17 cellular contexts compared by ENCODE assay signal in genomic region chr18:446941-447560, GRCh38. TPM values are rescaled to one million over a fixed set of nuclear protein-coding genes. Genes with fewer than 3 reads are reported as not detected.
A peak's percentile ranks its signal among the peaks of the same experiment; 100 is the strongest.
DNase-seq lines count a peak whose midpoint lies in the region; ATAC-seq, FAIRE-seq and TF ChIP-seq lines count a peak whose summit lies in the region.
"Had no signal": no experiment of that assay in that cellular context is flagged by ENCODE, and none has a peak within 500 bp of the region (broad histone marks: within the 10 kb centered on the region; RNA-seq: fewer than 3 reads in every experiment).

No MANE protein-coding gene starts in this region.

- intact Hi-C loops in right lobe of liver (cut with DNase I) (no loop called here), HepG2 (cut with micrococcal nuclease; ENCODE audit: unreplicated experiment) (no loop called here), endothelial cell of umbilical vein (cut with micrococcal nuclease) (no loop called here), lower lobe of right lung (cut with DNase I) (no loop called here), Calu3 (cut with micrococcal nuclease; ENCODE audit: unreplicated experiment) (no loop called here)

- CTCF ChIA-PET in HepG2 (lab: Yijun Ruan, JAX; ENCODE audit: low intra/inter-chr PET ratio, low total read pairs) (no interaction called here), endothelial cell of umbilical vein (lab: Charles Lee) (no interaction called here), Calu3 (lab: Charles Lee) (interaction anchor here (1.2 kb wide), 1 partner anchor 9 kb away, joined by 3 read pairs; no protein-coding TSS in a partner anchor)

- TF ChIP-seq CTCF in right lobe of liver (IDR thresholded peaks at IDR 0.05) (no peak), HepG2 (CRISPR knock-in tag; IDR thresholded peaks at IDR 0.05) (no peak), endothelial cell of umbilical vein (IDR thresholded peaks at IDR 0.05; ENCODE audit: extremely low read depth in 1 of 2, insufficient read depth in 1 of 2, low read depth in 1 of 2, low read length in 2 of 2) (no peak), lower lobe of right lung (IDR thresholded peaks at IDR 0.05) (no peak), Calu3 (IDR thresholded peaks at IDR 0.05; ENCODE audit: unreplicated experiment) (no peak)

- H3K4me2 ChIP-seq in HepG2 (ENCODE audit: low read depth, low read length) (no peak overlapping the region), endothelial cell of umbilical vein (ENCODE audit: insufficient read depth, low read length) (no peak overlapping the region)

- H3K36me3 ChIP-seq in right lobe of liver (no peaks in the 10 kb centered on the region), HepG2 (replicated peaks in 1 of 2; ENCODE audit: control insufficient read depth in 1 of 2, insufficient read depth in 2 of 2, low read length in 2 of 2) (no peaks in the 10 kb centered on the region), endothelial cell of umbilical vein (ENCODE audit: control insufficient read depth in 2 of 2, extremely low read depth in 1 of 2, insufficient read depth in 2 of 2, low read length in 2 of 2) (peaks cover 0 to 2% of the 10 kb centered on the region in 2 experiments), lower lobe of right lung (no peaks in the 10 kb centered on the region)

- no peak for TF ChIP-seq EP300 in HepG2 (IDR thresholded peaks at IDR 0.05; ENCODE audit: low read depth in 2 of 2, low read length in 2 of 2)
- no peak for TF ChIP-seq EP300 in HepG2 (CRISPR knock-in tag; IDR thresholded peaks at IDR 0.05; ENCODE audit: borderline replicate concordance)

- dilution Hi-C loops in endothelial cell of umbilical vein (cut with MboI; ENCODE audit: extremely low pct_ligation_motif_present, low sequenced_read_pairs) = no loop called here

- H3K27me3 ChIP-seq in right lobe of liver (no peaks in the 10 kb centered on the region), HepG2 (ENCODE audit: control insufficient read depth in 1 of 2, insufficient read depth in 2 of 2, low read length in 2 of 2) (no peaks in the 10 kb centered on the region), endothelial cell of umbilical vein (ENCODE audit: control insufficient read depth in 2 of 2, insufficient read depth in 2 of 2, low read length in 2 of 2) (no peaks in the 10 kb centered on the region), lower lobe of right lung (ENCODE audit: low read depth) (no peaks in the 10 kb centered on the region)

- DNase-seq in right lobe of liver = no peak
- DNase-seq in HepG2 (ENCODE audit: low spot score) = no peak
- DNase-seq in endothelial cell of umbilical vein (ENCODE audit: low read depth, low spot score) = peak; percentile 56
- no peak for DNase-seq in lower lobe of right lung
- no peak for DNase-seq in effector memory CD8-positive, alpha-beta T cell
- DNase-seq in NCI-H1105 (lab: John Stamatoyannopoulos, UW) = no peak
- no peak for DNase-seq in Calu3
- no peak for DNase-seq in LoVo (ENCODE audit: low spot score)
- DNase-seq: ACHN; activated CD8-positive, alpha-beta memory T cell treated with anti-CD3 and anti-CD28 coated beads, Interleukin-2, amount 50 U/mL, for 4 hours; central memory CD4-positive, alpha-beta T cell; NCI-H187 treated with DMSO at 0.1 percent for 48 hours; NCI-H526; RPMI8226; stimulated activated CD4-positive, alpha-beta T cell treated with anti-CD3 and anti-CD28 coated beads, Interleukin-2, amount 100 ng/mL, for 24 hours; T-helper 17 cell had no signal

- H3K79me2 ChIP-seq in HepG2 (ENCODE audit: insufficient read depth, low read length) = no peaks in the 10 kb centered on the region
- no peaks in the 10 kb centered on the region for H3K79me2 ChIP-seq in endothelial cell of umbilical vein (ENCODE audit: control insufficient read depth, insufficient read depth, low read length)

- H3K9ac ChIP-seq in HepG2 (ENCODE audit: insufficient read depth, low read depth, low read length) = no peak overlapping the region
- H3K9ac ChIP-seq in endothelial cell of umbilical vein (replicated peaks; ENCODE audit: extremely low read depth, insufficient read depth, low read length) = no peak overlapping the region

- no peak overlapping the region for H3K4me3 Mint-ChIP-seq in effector memory CD8-positive, alpha-beta T cell
- H3K4me3 Mint-ChIP-seq in Calu3 (ENCODE audit: low read depth, unreplicated experiment) = no peak overlapping the region
- H3K4me3 Mint-ChIP-seq: activated naive CD4-positive, alpha-beta T cell treated with anti-CD3 and anti-CD28 coated beads, Interleukin-2, amount 50 U/mL, for 24 hours; T-helper 17 cell had no signal

- H2AFZ ChIP-seq in HepG2 (ENCODE audit: low read length) (no peak overlapping the region), endothelial cell of umbilical vein (ENCODE audit: low read depth, low read length) (peak overlapping the region; percentile 46)

- no peak for TF ChIP-seq RAD21 in HepG2 (CRISPR knock-in tag; IDR thresholded peaks at IDR 0.05)

- H3K9me3 ChIP-seq in right lobe of liver (no peaks in the 10 kb centered on the region), HepG2 (ENCODE audit: low read length) (no peaks in the 10 kb centered on the region; the same call in 1 of the 2 replicates), endothelial cell of umbilical vein (replicated peaks; ENCODE audit: control insufficient read depth, insufficient read depth, low read length) (no peaks in the 10 kb centered on the region), lower lobe of right lung (peaks cover 7% of the 10 kb centered on the region)

- H3K4me3 ChIP-seq in right lobe of liver (no peak overlapping the region), HepG2 (replicated peaks in 1 of 3; ENCODE audit: insufficient read depth in 1 of 3, low read depth in 2 of 3, low read length in 3 of 3) (no peak overlapping the region), endothelial cell of umbilical vein (replicated peaks in 1 of 3; ENCODE audit: insufficient read depth in 1 of 3, low read depth in 1 of 3, low read length in 3 of 3) (no peak overlapping the region), lower lobe of right lung (no peak overlapping the region)

- POLR2A ChIA-PET in HepG2 (lab: Yijun Ruan, JAX) = no interaction called here
- POLR2A ChIA-PET in endothelial cell of umbilical vein (lab: Charles Lee) = no interaction called here

- in situ Hi-C loops in HepG2 (cut with HindIII; ENCODE audit: extremely low pct_ligation_motif_present, low pct_unique_long_range_greater_than_20kb) = no loop called here

- H3K27ac Mint-ChIP-seq in effector memory CD8-positive, alpha-beta T cell = no peak overlapping the region
- no peak overlapping the region for H3K27ac Mint-ChIP-seq in Calu3 (ENCODE audit: unreplicated experiment)
- H3K27ac Mint-ChIP-seq: activated naive CD4-positive, alpha-beta T cell treated with anti-CD3 and anti-CD28 coated beads, Interleukin-2, amount 50 U/mL, for 24 hours; T-helper 17 cell had no signal

- no TSS peak for BruUV-seq in HepG2 (replicated peaks; lab: Mats Ljungman, UMichigan)
- no TSS peak for BruUV-seq in endothelial cell of umbilical vein (replicated peaks; lab: Mats Ljungman, UMichigan)
- BruUV-seq in Calu3 (replicated peaks; lab: Mats Ljungman, UMichigan) = no TSS peak

- H4K20me1 ChIP-seq in HepG2 (ENCODE audit: insufficient read depth, low read length) (no peaks in the 10 kb centered on the region), endothelial cell of umbilical vein (replicated peaks; ENCODE audit: control insufficient read depth, extremely low read depth, insufficient read depth, low read length) (no peaks in the 10 kb centered on the region)

- TF ChIP-seq POLR2A in right lobe of liver (IDR thresholded peaks at IDR 0.05) (no peak), HepG2 (IDR thresholded peaks at IDR 0.05; ENCODE audit: insufficient read depth in 1 of 2, low read depth in 2 of 2, low read length in 2 of 2) (no peak), endothelial cell of umbilical vein (IDR thresholded peaks at IDR 0.05; ENCODE audit: low read depth, low read length) (no peak)

- WGBS in right lobe of liver (ENCODE audit: insufficient coverage, low coverage, low lambda C conversion rate, missing lambda C conversion rate) = 44% methylated on average over 4 of the region's 5 CpGs
- 44% methylated on average over 3 of the region's 5 CpGs for WGBS in HepG2 (ENCODE audit: low lambda C conversion rate)

- ATAC-seq in right lobe of liver (peak; percentile 49 to 74 (median 56)), HepG2 (no peak), lower lobe of right lung (peak; percentile 35 to 55)
- ATAC-seq in effector memory CD8-positive, alpha-beta T cell (replicated peaks) = no peak
- ATAC-seq: T-helper 17 cell had no signal

- no peak for FAIRE-seq in HepG2 (lab: Jason Lieb, UNC)
- peak; percentile 26 for FAIRE-seq in endothelial cell of umbilical vein (lab: Jason Lieb, UNC)

- peaks cover 14 to 16% of the 10 kb centered on the region in 2 donors for H3K27me3 Mint-ChIP-seq in effector memory CD8-positive, alpha-beta T cell
- H3K27me3 Mint-ChIP-seq in Calu3 (ENCODE audit: unreplicated experiment) = peaks cover 12% of the 10 kb centered on the region

- H3K36me3 Mint-ChIP-seq in effector memory CD8-positive, alpha-beta T cell (ENCODE audit: insufficient read depth) = no peaks in the 10 kb centered on the region
- H3K36me3 Mint-ChIP-seq in Calu3 (ENCODE audit: insufficient read depth, unreplicated experiment) = no peaks in the 10 kb centered on the region
- H3K36me3 Mint-ChIP-seq: activated naive CD4-positive, alpha-beta T cell treated with anti-CD3 and anti-CD28 coated beads, Interleukin-2, amount 50 U/mL, for 24 hours had no signal

- peaks cover 0 to 8% of the 10 kb centered on the region in 2 donors for H3K9me3 Mint-ChIP-seq in effector memory CD8-positive, alpha-beta T cell
- H3K9me3 Mint-ChIP-seq in Calu3 (ENCODE audit: low read depth, unreplicated experiment) = peaks cover 7% of the 10 kb centered on the region

- no peaks in the 10 kb centered on the region for H3K4me1 Mint-ChIP-seq in effector memory CD8-positive, alpha-beta T cell (ENCODE audit: low read depth in 2 of 2)
- no peaks in the 10 kb centered on the region for H3K4me1 Mint-ChIP-seq in Calu3 (ENCODE audit: low read depth, unreplicated experiment)
- H3K4me1 Mint-ChIP-seq: activated naive CD4-positive, alpha-beta T cell treated with anti-CD3 and anti-CD28 coated beads, Interleukin-2, amount 50 U/mL, for 24 hours; T-helper 17 cell had no signal

- H3K4me1 ChIP-seq in right lobe of liver = no peaks in the 10 kb centered on the region
- peaks cover 7% of the 10 kb centered on the region for H3K4me1 ChIP-seq in HepG2 (ENCODE audit: insufficient read depth, low read length)
- peaks cover 5% of the 10 kb centered on the region for H3K4me1 ChIP-seq in endothelial cell of umbilical vein (ENCODE audit: control insufficient read depth, extremely low read depth, insufficient read depth, low read length)
- peaks cover 25% of the 10 kb centered on the region for H3K4me1 ChIP-seq in lower lobe of right lung

- H3K27ac ChIP-seq in right lobe of liver = no peak overlapping the region
- no peak overlapping the region for H3K27ac ChIP-seq in HepG2 (ENCODE audit: extremely low read length, insufficient read depth, low read length)
- H3K27ac ChIP-seq in endothelial cell of umbilical vein (ENCODE audit: insufficient read depth, low read depth, low read length) = no peak overlapping the region
- H3K27ac ChIP-seq in lower lobe of right lung = no peak overlapping the region

- no peaks in the 10 kb centered on the region for H3K9me1 ChIP-seq in endothelial cell of umbilical vein (replicated peaks; ENCODE audit: control insufficient read depth, extremely low read depth, insufficient read depth, low read length)

RNA-seq across cellular contexts. Expression of gene COLEC12, which starts 53.5 kb away (rescaled TPM):
- total RNA-seq in right lobe of liver (under 1 TPM in 5 of 6 experiments, not detected in 1; 0.12 to 1.00 (median 0.37) TPM), HepG2 (2016; rRNA removed; fragmentation: Illumina TruSeq; extraction: Trizol) (0.02 TPM in 1 of 2 replicates, not detected in the other), endothelial cell of umbilical vein (13.8 and 17.1 TPM in 2 replicates), lower lobe of right lung (79.2 TPM), Calu3 (2022) (not detected in 2 replicates)
- total RNA-seq in HepG2 (2016; cell fraction: cytosol; rRNA removed; fragmentation: Illumina TruSeq; extraction: Trizol; ENCODE audit: low read depth) = not detected in 2 replicates
- total RNA-seq in HepG2 (2016; cell fraction: insoluble cytoplasmic fraction; rRNA removed; fragmentation: Illumina TruSeq; extraction: Trizol) = 0.02 TPM in 1 of 2 replicates, not detected in the other
- not detected in 2 replicates for total RNA-seq in HepG2 (2016; cell fraction: membrane; rRNA removed; fragmentation: Illumina TruSeq; extraction: Trizol)
- total RNA-seq in HepG2 (2016; cell fraction: nucleus; rRNA removed; fragmentation: Illumina TruSeq; extraction: Trizol) = 0.06 TPM in 1 of 2 replicates, not detected in the other
- polyA plus RNA-seq in HepG2 (2011; rRNA removed) (0.11 and 0.21 TPM in 2 replicates), endothelial cell of umbilical vein (7.6 and 8.0 TPM in 2 replicates)
- polyA plus RNA-seq in HepG2 (2011; cell fraction: cytosol; rRNA removed) = 0.09 and 0.13 TPM in 2 replicates
- 0.14 TPM in 2 replicates for polyA plus RNA-seq in HepG2 (2011; cell fraction: nucleus; rRNA removed)
- polyA plus RNA-seq in HepG2 (2012) = 0.80 and 1.8 TPM in 2 replicates
- polyA plus RNA-seq in HepG2 (2016; cell fraction: cytosol; fragmentation: Illumina TruSeq; extraction: Trizol; ENCODE audit: low read depth) = 0.02 TPM in 1 of 2 replicates, not detected in the other
- polyA plus RNA-seq in HepG2 (2016; cell fraction: insoluble cytoplasmic fraction; fragmentation: Illumina TruSeq; extraction: Trizol; ENCODE audit: low read depth) = not detected in 2 replicates
- polyA plus RNA-seq in HepG2 (2016; cell fraction: membrane; fragmentation: Illumina TruSeq; extraction: Trizol; ENCODE audit: low read depth) = not detected in 2 replicates
- polyA plus RNA-seq in HepG2 (2016; cell fraction: nucleus; fragmentation: Illumina TruSeq; extraction: Trizol; ENCODE audit: insufficient read depth, low read depth) = 0.09 TPM in 1 of 2 replicates, not detected in the other
- polyA minus RNA-seq in HepG2 (2011; rRNA and poly(A)+ RNA removed; ENCODE audit: low replicate concordance) = 0.04 TPM in 1 of 2 replicates, not detected in the other
- polyA minus RNA-seq in HepG2 (2011; cell fraction: cytosol; rRNA and poly(A)+ RNA removed) = 0.10 TPM in 1 of 2 replicates, not detected in the other
- polyA minus RNA-seq in HepG2 (2011; cell fraction: nucleus; rRNA and poly(A)+ RNA removed) = 0.13 and 0.25 TPM in 2 replicates
- polyA plus RNA-seq in endothelial cell of umbilical vein (2011; cell fraction: cytosol; rRNA removed) = 6.0 and 7.4 TPM in 2 replicates
- 8.7 and 11.4 TPM in 2 replicates for polyA plus RNA-seq in endothelial cell of umbilical vein (2011; cell fraction: nucleus; rRNA removed)
- polyA plus RNA-seq in endothelial cell of umbilical vein (2012) = 6.0 and 8.4 TPM in 2 replicates
- 6.6 and 8.5 TPM in 2 replicates for polyA minus RNA-seq in endothelial cell of umbilical vein
- not detected for polyA minus RNA-seq in endothelial cell of umbilical vein (2011; cell fraction: cytosol; rRNA and poly(A)+ RNA removed)
- polyA minus RNA-seq in endothelial cell of umbilical vein (2011; cell fraction: nucleus; rRNA and poly(A)+ RNA removed) = 6.1 and 7.1 TPM in 2 replicates
- total RNA-seq: T-helper 17 cell had no signal

Comparison
In these comparisons a context has a peak if more than half of its experiments do, and no peak if none do; other contexts are left out.
1. ATAC-seq: peak in right lobe of liver (4 of 4) and lower lobe of right lung (2 of 2); none in HepG2 (single experiment) and effector memory CD8-positive, alpha-beta T cell (single experiment).